In genomic region chr20:61328906-61329558, GRCh38 we compare ENCODE assay signal across 14 cellular contexts.
DNase-seq lines count a peak whose midpoint lies in the region; ATAC-seq, FAIRE-seq and TF ChIP-seq lines count a peak whose summit lies in the region.
"Had no signal": no experiment of that assay in that cellular context is flagged by ENCODE, and none has a peak within 500 bp of the region (broad histone marks: within the 10 kb centered on the region; RNA-seq: fewer than 3 reads in every experiment).

No MANE protein-coding gene starts in this region.

- intact Hi-C loops in activated T-helper 2 cell treated with anti-CD3 and anti-CD28 coated beads, Interferon-gamma antibody, Interleukin-2, Interleukin-4, amounts not matched to agents 10 μg/mL and 5 μg/mL and 100 μg/mL, durations not matched to agents 14 hours and 24 hours and 36 hours (cut with micrococcal nuclease) = no loop called here

- TF ChIP-seq POLR2A in GM12891 (IDR thresholded peaks at IDR 0.05; ENCODE audit: low read depth, low read length) = no peak

- no peaks in the 10 kb centered on the region for H3K9me3 Mint-ChIP-seq in activated T-helper 2 cell treated with anti-CD3 and anti-CD28 coated beads, Interferon-gamma antibody, Interleukin-2, Interleukin-4, amounts not matched to agents 10 μg/mL and 5 μg/mL and 100 μg/mL, durations not matched to agents 14 hours and 24 hours and 36 hours
- H3K9me3 Mint-ChIP-seq: activated naive CD4-positive, alpha-beta T cell treated with anti-CD3 and anti-CD28 coated beads, Interleukin-2, amount 50 U/mL, for 24 hours had no signal

- peak; percentile 49 for DNase-seq in 8988T
- peak; percentile 50 for DNase-seq in GM12891 (ENCODE audit: insufficient read length, low spot score)
- DNase-seq in activated effector memory CD4-positive, alpha-beta T cell treated with anti-CD3 and anti-CD28 coated beads, Interleukin-2, amount 50 U/mL, for 16 hours = peak; percentile 67
- DNase-seq in kidney tubule cell (ENCODE audit: low spot score) = peak; percentile 25
- DNase-seq in NCI-H2081 treated with DMSO at 0.1 percent for 48 hours (lab: John Stamatoyannopoulos, UW) = no peak
- DNase-seq in activated T-helper 2 cell treated with anti-CD3 and anti-CD28 coated beads, Interferon-gamma antibody, Interleukin-2, Interleukin-4, amounts not matched to agents 10 μg/mL and 5 μg/mL and 100 μg/mL, durations not matched to agents 14 hours and 24 hours and 36 hours (ENCODE audit: low spot score) = no peak
- DNase-seq: cerebellar nuclear complex; NCI-H1092 treated with DMSO at 0.1 percent for 48 hours; NCI-H510A treated with DMSO at 0.1 percent for 48 hours; SIG-M5; stimulated activated naive CD4-positive, alpha-beta T cell had no signal

- ATAC-seq in HG02970 (IDR thresholded peaks at IDR 0.05; ENCODE audit: low FRiP score, unreplicated experiment) = no peak
- ATAC-seq in GM18861 (IDR thresholded peaks at IDR 0.05; ENCODE audit: unreplicated experiment) = no peak

- no peaks in the 10 kb centered on the region for H3K27me3 Mint-ChIP-seq in activated T-helper 2 cell treated with anti-CD3 and anti-CD28 coated beads, Interferon-gamma antibody, Interleukin-2, Interleukin-4, amounts not matched to agents 10 μg/mL and 5 μg/mL and 100 μg/mL, durations not matched to agents 14 hours and 24 hours and 36 hours (ENCODE audit: low read depth)
- H3K27me3 Mint-ChIP-seq: activated naive CD4-positive, alpha-beta T cell treated with anti-CD3 and anti-CD28 coated beads, Interleukin-2, amount 50 U/mL, for 24 hours had no signal

- no peak overlapping the region for H3K4me3 Mint-ChIP-seq in activated T-helper 2 cell treated with anti-CD3 and anti-CD28 coated beads, Interferon-gamma antibody, Interleukin-2, Interleukin-4, amounts not matched to agents 10 μg/mL and 5 μg/mL and 100 μg/mL, durations not matched to agents 14 hours and 24 hours and 36 hours (ENCODE audit: low read depth)
- H3K4me3 Mint-ChIP-seq: activated naive CD4-positive, alpha-beta T cell treated with anti-CD3 and anti-CD28 coated beads, Interleukin-2, amount 50 U/mL, for 24 hours had no signal

- no peaks in the 10 kb centered on the region for H3K4me1 Mint-ChIP-seq in activated T-helper 2 cell treated with anti-CD3 and anti-CD28 coated beads, Interferon-gamma antibody, Interleukin-2, Interleukin-4, amounts not matched to agents 10 μg/mL and 5 μg/mL and 100 μg/mL, durations not matched to agents 14 hours and 24 hours and 36 hours (ENCODE audit: low read depth)
- H3K4me1 Mint-ChIP-seq: activated naive CD4-positive, alpha-beta T cell treated with anti-CD3 and anti-CD28 coated beads, Interleukin-2, amount 50 U/mL, for 24 hours had no signal

- H3K36me3 Mint-ChIP-seq in activated T-helper 2 cell treated with anti-CD3 and anti-CD28 coated beads, Interferon-gamma antibody, Interleukin-2, Interleukin-4, amounts not matched to agents 10 μg/mL and 5 μg/mL and 100 μg/mL, durations not matched to agents 14 hours and 24 hours and 36 hours (ENCODE audit: low read depth) = no peaks in the 10 kb centered on the region
- H3K36me3 Mint-ChIP-seq: activated naive CD4-positive, alpha-beta T cell treated with anti-CD3 and anti-CD28 coated beads, Interleukin-2, amount 50 U/mL, for 24 hours had no signal

- H3K27ac Mint-ChIP-seq in activated T-helper 2 cell treated with anti-CD3 and anti-CD28 coated beads, Interferon-gamma antibody, Interleukin-2, Interleukin-4, amounts not matched to agents 10 μg/mL and 5 μg/mL and 100 μg/mL, durations not matched to agents 14 hours and 24 hours and 36 hours = no peak overlapping the region
- H3K27ac Mint-ChIP-seq: activated naive CD4-positive, alpha-beta T cell treated with anti-CD3 and anti-CD28 coated beads, Interleukin-2, amount 50 U/mL, for 24 hours had no signal

- no peak for FAIRE-seq in GM12891 (lab: Jason Lieb, UNC)

TF ChIP-seq in GM12891, 5 proteins besides CTCF, POLR2A, EP300 and RAD21:
- TF ChIP-seq POU2F2 (IDR thresholded peaks at IDR 0.05; ENCODE audit: low read depth, low read length) (no peak), SPI1 (IDR thresholded peaks at IDR 0.05; ENCODE audit: low read depth, low read length) (no peak), POLR2AphosphoS5 (IDR thresholded peaks at IDR 0.05; ENCODE audit: low read depth, low read length) (no peak), PAX5 (IDR thresholded peaks at IDR 0.05; ENCODE audit: insufficient read depth, low read length, severe bottlenecking) (no peak), TAF1 (IDR thresholded peaks at IDR 0.05; ENCODE audit: low read depth, low read length) (no peak)

Comparison
In these comparisons a context has a peak if more than half of its experiments do, and no peak if none do; other contexts are left out.
1. DNase-seq: peak in 8988T (single experiment), GM12891 (single experiment), activated effector memory CD4-positive, alpha-beta T cell treated with anti-CD3 and anti-CD28 coated beads, Interleukin-2, amount 50 U/mL, for 16 hours (single experiment) and kidney tubule cell (single experiment); none in NCI-H2081 treated with DMSO at 0.1 percent for 48 hours (single experiment) and activated T-helper 2 cell treated with anti-CD3 and anti-CD28 coated beads, Interferon-gamma antibody, Interleukin-2, Interleukin-4, amounts not matched to agents 10 μg/mL and 5 μg/mL and 100 μg/mL, durations not matched to agents 14 hours and 24 hours and 36 hours (single experiment).